17 cellular contexts compared by ENCODE assay signal in genomic region chr11:83079820-83080219, GRCh38. TPM values are rescaled to one million over a fixed set of nuclear protein-coding genes. Genes with fewer than 3 reads are reported as not detected.
DNase-seq lines count a peak whose midpoint lies in the region; ATAC-seq and TF ChIP-seq lines count a peak whose summit lies in the region.
"Had no signal": no experiment of that assay in that cellular context is flagged by ENCODE, and none has a peak within 500 bp of the region (broad histone marks: within the 10 kb centered on the region; RNA-seq: fewer than 3 reads in every experiment).

No MANE protein-coding gene starts in this region.

- no peaks in the 10 kb centered on the region for H3K4me1 ChIP-seq in cardiac muscle cell (ENCODE audit: low read depth)
- H3K4me1 ChIP-seq in left ventricle myocardium inferior = peaks cover 24% of the 10 kb centered on the region
- no peaks in the 10 kb centered on the region for H3K4me1 ChIP-seq in uterus
- H3K4me1 ChIP-seq in psoas muscle = peaks cover 21% of the 10 kb centered on the region
- H3K4me1 ChIP-seq: SJSA1 had no signal

- CTCF ChIA-PET in T-cell (lab: Charles Lee) = no interaction called here

- H3K9me3 ChIP-seq in cardiac muscle cell (ENCODE audit: low read depth) (no peaks in the 10 kb centered on the region), left ventricle myocardium inferior (replicated peaks) (no peaks in the 10 kb centered on the region), uterus (no peaks in the 10 kb centered on the region), psoas muscle (no peaks in the 10 kb centered on the region)
- H3K9me3 ChIP-seq: SJSA1 had no signal

- H3K36me3 Mint-ChIP-seq in T-cell (peaks cover 11% of the 10 kb centered on the region), mesothelial cell of epicardium (peaks cover 2% of the 10 kb centered on the region)
- H3K36me3 Mint-ChIP-seq: IgD-negative memory B cell had no signal

- 82 to 89% (median 85%) methylated on average over 5 of the region's 5 CpGs for WGBS in psoas muscle, 3 donors

- H3K9me3 Mint-ChIP-seq in T-cell = no peaks in the 10 kb centered on the region
- H3K9me3 Mint-ChIP-seq in mesothelial cell of epicardium = no peaks in the 10 kb centered on the region
- H3K9me3 Mint-ChIP-seq: CD14-positive monocyte, H9, IgD-negative memory B cell had no signal

- peak overlapping the region; percentile 56 for H3K27ac ChIP-seq in cardiac muscle cell
- H3K27ac ChIP-seq in left ventricle myocardium inferior (replicated peaks) = no peak overlapping the region
- peak overlapping the region; percentile 6 to 15 for H3K27ac ChIP-seq in uterus
- H3K27ac ChIP-seq in psoas muscle = no peak overlapping the region
- H3K27ac ChIP-seq: SJSA1 had no signal

- ATAC-seq in T-cell (replicated peaks in 1 of 4) (no peak), psoas muscle (no peak)

- H3K4me3 Mint-ChIP-seq in T-cell (no peak overlapping the region), mesothelial cell of epicardium (no peak overlapping the region)
- H3K4me3 Mint-ChIP-seq: CD14-positive monocyte, H9, IgD-negative memory B cell had no signal

- no peaks in the 10 kb centered on the region for H3K27me3 ChIP-seq in cardiac muscle cell
- no peaks in the 10 kb centered on the region for H3K27me3 ChIP-seq in left ventricle myocardium inferior (ENCODE audit: low read depth)
- H3K27me3 ChIP-seq in uterus = no peaks in the 10 kb centered on the region
- no peaks in the 10 kb centered on the region for H3K27me3 ChIP-seq in psoas muscle (ENCODE audit: insufficient read depth in 3 of 3, low read length in 2 of 3)
- H3K27me3 ChIP-seq: SJSA1 had no signal

- intact Hi-C loops in left ventricle myocardium inferior (cut with micrococcal nuclease) (no loop called here), uterus (cut with DNase I; ENCODE audit: low total_unique reads) (loop anchor here (10.0 kb wide), 1 partner anchor 415 kb away; no protein-coding TSS in a partner anchor), psoas muscle (cut with DNase I) (loop anchor here in 1 of 2 donors (10.0 kb wide), 1 partner anchor 175 kb away; the partner anchor contains the start of genes DDIAS and PRCP)

- H3K4me1 Mint-ChIP-seq in T-cell (peaks cover 13 to 36% (median 31%) of the 10 kb centered on the region in 3 donors), mesothelial cell of epicardium (peaks cover 6% of the 10 kb centered on the region)
- H3K4me1 Mint-ChIP-seq: CD14-positive monocyte, H9 had no signal

- DNase-seq in cardiac muscle cell (ENCODE audit: low read depth in 1 of 2, low spot score in 1 of 2) (no peak), left ventricle myocardium inferior (no peak), T-cell (no peak), mesothelial cell of epicardium (ENCODE audit: low spot score in 2 of 2, unreplicated experiment in 2 of 2) (no peak), uterus (no peak), DMS 273 (lab: John Stamatoyannopoulos, UW; ENCODE audit: unreplicated experiment) (no peak), psoas muscle (no peak)
- DNase-seq: DMS79 treated with DMSO at 0.1 percent for 48 hours, H9, NCI-H1417 treated with DMSO at 0.1 percent for 48 hours, NCI-H2029, NCI-H2171 treated with DMSO at 0.1 percent for 48 hours, NCI-H510A, NCI-H82 had no signal

- H3K27me3 Mint-ChIP-seq in T-cell (no peaks in the 10 kb centered on the region), mesothelial cell of epicardium (ENCODE audit: low read depth) (no peaks in the 10 kb centered on the region)
- H3K27me3 Mint-ChIP-seq: IgD-negative memory B cell had no signal

- TF ChIP-seq CTCF in cardiac muscle cell (IDR thresholded peaks at IDR 0.05; ENCODE audit: low read depth, low read length) = no peak
- no peak for TF ChIP-seq CTCF in left ventricle myocardium inferior (IDR thresholded peaks at IDR 0.05; ENCODE audit: borderline replicate concordance)
- TF ChIP-seq CTCF in mesothelial cell of epicardium (IDR thresholded peaks at IDR 0.05; ENCODE audit: unreplicated experiment) = no peak
- no peak for TF ChIP-seq CTCF in uterus (IDR thresholded peaks at IDR 0.05)
- TF ChIP-seq CTCF in psoas muscle (IDR thresholded peaks at IDR 0.05) = no peak

- no peak for TF ChIP-seq POLR2A in uterus (IDR thresholded peaks at IDR 0.05)

- H3K27ac Mint-ChIP-seq in T-cell (peak overlapping the region; percentile 2 to 51), mesothelial cell of epicardium (peak overlapping the region; percentile 61)
- H3K27ac Mint-ChIP-seq: CD14-positive monocyte had no signal

- H3K4me3 ChIP-seq in cardiac muscle cell (no peak overlapping the region), left ventricle myocardium inferior (no peak overlapping the region), uterus (no peak overlapping the region), psoas muscle (no peak overlapping the region)
- H3K4me3 ChIP-seq: SJSA1 had no signal

- POLR2A ChIA-PET in T-cell (lab: Charles Lee) = interaction anchor here (0.6 kb wide), 2 partner anchors 81 to 138 kb away, joined by 3 read pairs; no protein-coding TSS in a partner anchor

- H3K36me3 ChIP-seq in cardiac muscle cell (no peaks in the 10 kb centered on the region), left ventricle myocardium inferior (peaks cover 19% of the 10 kb centered on the region), uterus (no peaks in the 10 kb centered on the region), psoas muscle (ENCODE audit: insufficient read depth in 1 of 2, low read depth in 1 of 2) (peaks cover 5 to 53% of the 10 kb centered on the region in 2 donors)
- H3K36me3 ChIP-seq: SJSA1 had no signal

RNA-seq across cellular contexts. Expression of gene RAB30, which starts 8.1 kb away (rescaled TPM):
- 9.4 and 9.8 TPM in 2 replicates for total RNA-seq in cardiac muscle cell
- polyA plus RNA-seq in cardiac muscle cell = 4.3 and 6.9 TPM in 2 replicates
- total RNA-seq in left ventricle myocardium inferior = 24.7 TPM
- total RNA-seq in T-cell = 10 to 100 TPM; 18.6 to 44.5 (median 20.1) TPM
- 7.6 to 10.3 TPM (median 9.9 TPM) in 3 replicates for total RNA-seq in mesothelial cell of epicardium
- total RNA-seq in uterus = 100 to 1,000 TPM in 1 of 4 donors, 10 to 100 TPM in 3; 12.4 to 113 (median 48.4) TPM
- total RNA-seq in psoas muscle = 10 to 100 TPM; 15.2 to 89.7 (median 37.6) TPM
- polyA plus RNA-seq in psoas muscle = 10 to 100 TPM in 2 of 3 donors, 1 to 10 TPM in 1; 3.4 to 21.5 (median 13.7) TPM

Comparison
In these comparisons a context has a peak if more than half of its experiments do, and no peak if none do; other contexts are left out.
1. H3K27ac ChIP-seq: peak in cardiac muscle cell (single experiment) and uterus (2 of 2); none in left ventricle myocardium inferior (single experiment) and psoas muscle (single experiment).